1 cellular context compared by ENCODE assay signal in genomic region chr6:35037289-35038038, GRCh38.
TF ChIP-seq lines count a peak whose summit lies in the region.

No MANE protein-coding gene starts in this region.

TF ChIP-seq in H1, 55 proteins besides CTCF, POLR2A, EP300 and RAD21 (continued from another document):
- TF ChIP-seq CHD7 (IDR thresholded peaks at IDR 0.05; ENCODE audit: insufficient replicate concordance, low read length): peak; percentile 61
